32 cellular contexts compared by ENCODE assay signal in genomic region chr1:219236933-219237610, GRCh38.
A peak's percentile ranks its signal among the peaks of the same experiment; 100 is the strongest.
DNase-seq lines count a peak whose midpoint lies in the region; ATAC-seq, FAIRE-seq and TF ChIP-seq lines count a peak whose summit lies in the region.
"Had no signal": no experiment of that assay in that cellular context is flagged by ENCODE, and none has a peak within 500 bp of the region (broad histone marks: within the 10 kb centered on the region; RNA-seq: fewer than 3 reads in every experiment).

No MANE protein-coding gene starts in this region.

- no peak for TF ChIP-seq RAD21 in K562 (CRISPR knock-in tag; conservative IDR thresholded peaks at IDR 0.05 in 1 of 2, IDR thresholded peaks at IDR 0.05 in 1 of 2)

- TF ChIP-seq POLR2A in K562 (conservative IDR thresholded peaks at IDR 0.05): no peak

- BruUV-seq in Calu3 (replicated peaks; lab: Mats Ljungman, UMichigan): no TSS peak
- no TSS peak for BruUV-seq in K562 (replicated peaks; lab: Mats Ljungman, UMichigan)

- no peaks in the 10 kb centered on the region for H4K20me1 ChIP-seq in K562 (replicated peaks; ENCODE audit: control insufficient read depth, insufficient read depth, low read length)

- peak overlapping the region; percentile 32 for H3K4me3 Mint-ChIP-seq in Calu3 (ENCODE audit: low read depth, unreplicated experiment)
- H3K4me3 Mint-ChIP-seq in nephron progenitor cell: no peak overlapping the region
- H3K4me3 Mint-ChIP-seq in stimulated activated naive CD8-positive, alpha-beta T cell treated with anti-CD3 and anti-CD28 coated beads, Interleukin-15, amount 100 ng/mL, for 72 hours: no peak overlapping the region
- H3K4me3 Mint-ChIP-seq: activated CD8-positive, alpha-beta T cell treated with anti-CD3 and anti-CD28 coated beads for 36 hours; activated T-helper 1 cell treated with anti-CD3 and anti-CD28 coated beads, Interleukin-12 subunit alpha, Interleukin-12 subunit beta, Interleukin-2, Interleukin-4 antibody, amounts not matched to agents 30 ng/mL and 10 ng/mL and 1 ng/mL, durations not matched to agents 14 hours and 24 hours and 36 hours; CD4-positive, CD25-positive, alpha-beta regulatory T cell; H9; naive thymus-derived CD8-positive, alpha-beta T cell; stimulated activated naive B cell treated with anti-CD40 and anti-IgM and Interleukin-4, amounts not matched to agents 10 μg/mL and 1 μg/mL and 100 μg/mL, for 72 hours; T-helper 2 cell treated with Interferon-gamma antibody and Interleukin-4, amounts not matched to agents 5 μg/mL and 100 μg/mL, for 36 hours had no signal

- H3K4me1 Mint-ChIP-seq in Calu3 (ENCODE audit: low read depth, unreplicated experiment) (peaks cover 14% of the 10 kb centered on the region), nephron progenitor cell (no peaks in the 10 kb centered on the region)
- H3K4me1 Mint-ChIP-seq in stimulated activated naive CD8-positive, alpha-beta T cell treated with anti-CD3 and anti-CD28 coated beads, Interleukin-15, amount 100 ng/mL, for 72 hours: no peaks in the 10 kb centered on the region
- H3K4me1 Mint-ChIP-seq: CD4-positive, CD25-positive, alpha-beta regulatory T cell; H9; naive thymus-derived CD8-positive, alpha-beta T cell; stimulated activated naive B cell treated with anti-CD40 and anti-IgM and Interleukin-4, amounts not matched to agents 10 μg/mL and 1 μg/mL and 100 μg/mL, for 72 hours had no signal

- DNase-seq in Calu3 (peak; percentile 9), K562 (ENCODE audit: extremely low read depth in 1 of 4, low spot score in 3 of 4) (no peak), kidney (no peak), nephron progenitor cell (no peak), mesenteric fat pad (ENCODE audit: low spot score) (no peak)
- DNase-seq in stimulated activated naive CD8-positive, alpha-beta T cell treated with anti-CD3 and anti-CD28 coated beads, Interleukin-15, amount 100 ng/mL, for 72 hours: no peak
- DNase-seq: activated CD8-positive, alpha-beta memory T cell treated with anti-CD3 and anti-CD28 coated beads, Interleukin-2, amount 50 U/mL, for 48 hours; activated CD8-positive, alpha-beta T cell treated with anti-CD3 and anti-CD28 coated beads for 36 hours; activated naive CD4-positive, alpha-beta T cell treated with Interleukin-2 at 50 U/mL for 16 hours; AML-193; CD4-positive, CD25-positive, alpha-beta regulatory T cell; cerebellar nuclear complex; DMS79; H9; hypothalamus; MV-4-11; NCI-H1436; NCI-H2081; NCI-H2227 treated with DMSO at 0.1 percent for 48 hours; NCI-H526 treated with DMSO at 0.1 percent for 48 hours; NK-92 treated with Interleukin-12 subunit alpha and Interleukin-12 subunit beta, amount 100 ng/mL, for 24 hours; occipital lobe; PC-9; stimulated activated naive B cell treated with anti-CD40 and anti-IgM and Interleukin-4, amounts not matched to agents 10 μg/mL and 1 μg/mL and 100 μg/mL, for 72 hours had no signal

- H3K9me3 ChIP-seq in K562 (replicated peaks; ENCODE audit: control insufficient read depth, insufficient read depth, low read depth, low read length): no peaks in the 10 kb centered on the region
- H3K9me3 ChIP-seq in kidney (ENCODE audit: control insufficient read depth in 1 of 2, low read length in 2 of 2): no peaks in the 10 kb centered on the region
- H3K9me3 ChIP-seq: gastroesophageal sphincter had no signal

- no peak for ATAC-seq in K562
- no peak for ATAC-seq in stimulated activated naive CD8-positive, alpha-beta T cell treated with anti-CD3 and anti-CD28 coated beads, Interleukin-15, amount 100 ng/mL, for 72 hours
- ATAC-seq in HG03045 (IDR thresholded peaks at IDR 0.05; ENCODE audit: unreplicated experiment): no peak
- no peak for ATAC-seq in GM21367 (IDR thresholded peaks at IDR 0.05; ENCODE audit: unreplicated experiment)
- ATAC-seq: activated CD8-positive, alpha-beta T cell treated with anti-CD3 and anti-CD28 coated beads for 36 hours; gastroesophageal sphincter; naive thymus-derived CD8-positive, alpha-beta T cell; Right ventricle myocardium inferior; stimulated activated naive B cell treated with anti-CD40 and anti-IgM and Interleukin-4, amounts not matched to agents 10 μg/mL and 1 μg/mL and 100 μg/mL, for 72 hours had no signal

- intact Hi-C loops in Calu3 (cut with micrococcal nuclease; ENCODE audit: unreplicated experiment): no loop called here
- intact Hi-C loops in K562 (cut with micrococcal nuclease): no loop called here
- intact Hi-C loops in kidney (cut with DNase I): no loop called here

- TF ChIP-seq CTCF in Calu3 (IDR thresholded peaks at IDR 0.05; ENCODE audit: unreplicated experiment) (no peak), K562 (IDR thresholded peaks at IDR 0.05 in 2 of 3, conservative IDR thresholded peaks at IDR 0.05 in 1 of 3; ENCODE audit: insufficient read depth in 2 of 3, low read depth in 1 of 3, low read length in 3 of 3) (no peak), kidney (IDR thresholded peaks at IDR 0.05; ENCODE audit: borderline replicate concordance, extremely low read depth, insufficient read depth) (no peak), nephron progenitor cell (IDR thresholded peaks at IDR 0.05) (no peak)

- in situ Hi-C loops in K562 (cut with MboI): no loop called here

- no peaks in the 10 kb centered on the region for H3K4me1 ChIP-seq in K562 (replicated peaks in 1 of 2; ENCODE audit: control insufficient read depth in 2 of 2, insufficient read depth in 2 of 2, low read length in 2 of 2)
- H3K4me1 ChIP-seq in kidney (ENCODE audit: control insufficient read depth in 1 of 2, insufficient read depth in 1 of 2, low read depth in 1 of 2, low read length in 2 of 2): peaks cover 0 to 2% of the 10 kb centered on the region in 2 donors

- H3K27ac Mint-ChIP-seq in Calu3 (ENCODE audit: unreplicated experiment) (peak overlapping the region; percentile 92), nephron progenitor cell (peak overlapping the region; percentile 84)
- no peak overlapping the region for H3K27ac Mint-ChIP-seq in stimulated activated naive CD8-positive, alpha-beta T cell treated with anti-CD3 and anti-CD28 coated beads, Interleukin-15, amount 100 ng/mL, for 72 hours
- H3K27ac Mint-ChIP-seq: activated CD8-positive, alpha-beta T cell treated with anti-CD3 and anti-CD28 coated beads for 36 hours; activated T-helper 1 cell treated with anti-CD3 and anti-CD28 coated beads, Interleukin-12 subunit alpha, Interleukin-12 subunit beta, Interleukin-2, Interleukin-4 antibody, amounts not matched to agents 30 ng/mL and 10 ng/mL and 1 ng/mL, durations not matched to agents 14 hours and 24 hours and 36 hours; CD4-positive, CD25-positive, alpha-beta regulatory T cell; H9; stimulated activated naive B cell treated with anti-CD40 and anti-IgM and Interleukin-4, amounts not matched to agents 10 μg/mL and 1 μg/mL and 100 μg/mL, for 72 hours; T-helper 2 cell treated with Interferon-gamma antibody and Interleukin-4, amounts not matched to agents 5 μg/mL and 100 μg/mL, for 36 hours had no signal

- CTCF ChIA-PET in Calu3 (lab: Charles Lee): interaction anchor here (0.6 kb wide), 1 partner anchor 510 kb away, joined by 3 read pairs; no protein-coding TSS in a partner anchor
- CTCF ChIA-PET in K562 (lab: Yijun Ruan, JAX; ENCODE audit: low intra/inter-chr PET ratio): no interaction called here

- no peak for TF ChIP-seq EP300 in K562 (IDR thresholded peaks at IDR 0.05; ENCODE audit: low read length)

- H3K36me3 ChIP-seq in K562 (ENCODE audit: control insufficient read depth, insufficient read depth, low read length) (no peaks in the 10 kb centered on the region), kidney (ENCODE audit: control insufficient read depth in 1 of 2, insufficient read depth in 2 of 2, low read length in 2 of 2) (no peaks in the 10 kb centered on the region)
- H3K36me3 ChIP-seq: gastroesophageal sphincter had no signal

- H3K4me3 ChIP-seq in K562 (no peak overlapping the region), kidney (ENCODE audit: low read length in 2 of 2) (peak overlapping the region in 1 of 2 donors; percentile 28)
- H3K4me3 ChIP-seq: gastroesophageal sphincter, PC-9 had no signal

- no peak for FAIRE-seq in K562 (lab: Jason Lieb, UNC)
- peak; percentile 70 for FAIRE-seq in kidney (lab: Jason Lieb, UNC)
- FAIRE-seq: G401.6 had no signal

- POLR2A ChIA-PET in K562 (lab: Yijun Ruan, JAX): no interaction called here

- H2AFZ ChIP-seq in K562 (ENCODE audit: low read depth, low read length): no peak overlapping the region
- H2AFZ ChIP-seq: PC-9 had no signal

- WGBS in K562 (ENCODE audit: insufficient coverage, low coverage, missing lambda C conversion rate): 15% methylated on average over 5 of the region's 5 CpGs

- H3K79me2 ChIP-seq in K562 (ENCODE audit: control insufficient read depth, insufficient read depth, low read length): no peaks in the 10 kb centered on the region

- no peaks in the 10 kb centered on the region for H3K27me3 ChIP-seq in K562 (ENCODE audit: control insufficient read depth in 2 of 2, insufficient read depth in 2 of 2, low read length in 2 of 2)
- H3K27me3 ChIP-seq: gastroesophageal sphincter had no signal

- H3K27ac ChIP-seq in K562 (ENCODE audit: extremely low read depth, low read depth, low read length): no peak overlapping the region
- no peak overlapping the region for H3K27ac ChIP-seq in kidney (ENCODE audit: low read depth in 2 of 2, low read length in 2 of 2)
- H3K27ac ChIP-seq: gastroesophageal sphincter, PC-9 had no signal

- H3K36me3 Mint-ChIP-seq in Calu3 (ENCODE audit: insufficient read depth, unreplicated experiment): no peaks in the 10 kb centered on the region
- no peaks in the 10 kb centered on the region for H3K36me3 Mint-ChIP-seq in nephron progenitor cell (ENCODE audit: low read depth)
- H3K36me3 Mint-ChIP-seq: CD4-positive, CD25-positive, alpha-beta regulatory T cell; stimulated activated naive B cell treated with anti-CD40 and anti-IgM and Interleukin-4, amounts not matched to agents 10 μg/mL and 1 μg/mL and 100 μg/mL, for 72 hours had no signal

- H3K9ac ChIP-seq in K562 (ENCODE audit: insufficient read depth in 1 of 2, low read depth in 2 of 2, low read length in 2 of 2) (no peak overlapping the region), kidney (ENCODE audit: low read length in 2 of 2) (no peak overlapping the region)

- no peaks in the 10 kb centered on the region for H3K9me1 ChIP-seq in K562 (ENCODE audit: control insufficient read depth, insufficient read depth, low read length)

- no peaks in the 10 kb centered on the region for H3K27me3 Mint-ChIP-seq in Calu3 (ENCODE audit: unreplicated experiment)
- H3K27me3 Mint-ChIP-seq in nephron progenitor cell (ENCODE audit: low read depth, poor library complexity): no peaks in the 10 kb centered on the region
- H3K27me3 Mint-ChIP-seq in stimulated activated naive CD8-positive, alpha-beta T cell treated with anti-CD3 and anti-CD28 coated beads, Interleukin-15, amount 100 ng/mL, for 72 hours: no peaks in the 10 kb centered on the region
- H3K27me3 Mint-ChIP-seq: activated CD8-positive, alpha-beta T cell treated with anti-CD3 and anti-CD28 coated beads for 36 hours; CD4-positive, CD25-positive, alpha-beta regulatory T cell; naive thymus-derived CD8-positive, alpha-beta T cell; stimulated activated naive B cell treated with anti-CD40 and anti-IgM and Interleukin-4, amounts not matched to agents 10 μg/mL and 1 μg/mL and 100 μg/mL, for 72 hours had no signal

- no peak overlapping the region for H3K4me2 ChIP-seq in K562 (ENCODE audit: insufficient read depth, low read length)
- H3K4me2 ChIP-seq: PC-9 had no signal

- H3K9me3 Mint-ChIP-seq in Calu3 (ENCODE audit: low read depth, unreplicated experiment) (no peaks in the 10 kb centered on the region), nephron progenitor cell (no peaks in the 10 kb centered on the region)
- no peaks in the 10 kb centered on the region for H3K9me3 Mint-ChIP-seq in stimulated activated naive CD8-positive, alpha-beta T cell treated with anti-CD3 and anti-CD28 coated beads, Interleukin-15, amount 100 ng/mL, for 72 hours
- H3K9me3 Mint-ChIP-seq: activated CD8-positive, alpha-beta T cell treated with anti-CD3 and anti-CD28 coated beads for 36 hours; activated T-helper 1 cell treated with anti-CD3 and anti-CD28 coated beads, Interleukin-12 subunit alpha, Interleukin-12 subunit beta, Interleukin-2, Interleukin-4 antibody, amounts not matched to agents 30 ng/mL and 10 ng/mL and 1 ng/mL, durations not matched to agents 14 hours and 24 hours and 36 hours; H9; naive thymus-derived CD8-positive, alpha-beta T cell; stimulated activated naive B cell treated with anti-CD40 and anti-IgM and Interleukin-4, amounts not matched to agents 10 μg/mL and 1 μg/mL and 100 μg/mL, for 72 hours; T-helper 2 cell treated with Interferon-gamma antibody and Interleukin-4, amounts not matched to agents 5 μg/mL and 100 μg/mL, for 36 hours had no signal

Comparison
In these comparisons a context has a peak if more than half of its experiments do, and no peak if none do; other contexts are left out.
1. H3K27ac Mint-ChIP-seq: peak in Calu3 (single experiment) and nephron progenitor cell (single experiment); none in stimulated activated naive CD8-positive, alpha-beta T cell treated with anti-CD3 and anti-CD28 coated beads, Interleukin-15, amount 100 ng/mL, for 72 hours (0 of 2).